ENCODE assay signal across 27 cellular contexts in genomic region chr12:81359736-81360135, GRCh38.
"Had no signal": no experiment of that assay in that cellular context is flagged by ENCODE, and none has a peak within 500 bp of the region (broad histone marks: within the 10 kb centered on the region; RNA-seq: fewer than 3 reads in every experiment).

No MANE protein-coding gene starts in this region.

- DNase-seq: activated CD4-positive, alpha-beta memory T cell treated with anti-CD3 and anti-CD28 coated beads, Interleukin-2, amount 10 ng/mL, durations not matched to agents 7 days and 5 days; activated CD4-positive, alpha-beta T cell treated with anti-CD3 and anti-CD28 coated beads for 1 hour; activated CD4-positive, alpha-beta T cell treated with anti-CD3 and anti-CD28 coated beads, Interleukin-2, amount 10 ng/mL, durations not matched to agents 7 days and 5 days; activated naive CD8-positive, alpha-beta T cell treated with anti-CD3 and anti-CD28 coated beads, Interleukin-2, amount 50 U/mL, for 24 hours; activated T-cell treated with anti-CD3 and anti-CD28 coated beads, Interleukin-2, amount 50 U/mL, for 48 hours; amygdala; dermis blood vessel endothelial cell; effector CD8-positive, alpha-beta T cell; esophagus squamous epithelium; islet precursor cell; left cardiac atrium; left ventricle myocardium superior; naive B cell; nephron progenitor cell; retina; stimulated activated CD4-positive, alpha-beta T cell treated with anti-CD3 and anti-CD28 coated beads, Interleukin-12 subunit alpha, Interleukin-12 subunit beta, amount 100 ng/mL, for 4 hours; stimulated activated naive CD4-positive, alpha-beta T cell; T-helper 2 cell; testis; transverse colon had no signal

- H3K27ac ChIP-seq: breast epithelium, epithelial cell of prostate, esophagus squamous epithelium, neutrophil, prostate gland, skin epidermis, testis, transverse colon had no signal

- H3K36me3 ChIP-seq: breast epithelium, esophagus squamous epithelium, neutrophil, prostate gland, transverse colon had no signal

- H3K4me3 ChIP-seq: breast epithelium, esophagus squamous epithelium, prostate gland, skin epidermis, testis, transverse colon had no signal

- H3K9me3 ChIP-seq: breast epithelium, esophagus squamous epithelium, neutrophil, prostate gland, testis, transverse colon had no signal

- H3K4me1 ChIP-seq: breast epithelium, esophagus squamous epithelium, prostate gland, testis, transverse colon had no signal

- H3K27me3 ChIP-seq: breast epithelium, esophagus squamous epithelium, neutrophil, testis, transverse colon had no signal

- ATAC-seq: activated naive CD8-positive, alpha-beta T cell treated with anti-CD3 and anti-CD28 coated beads, Interleukin-2, amount 50 U/mL, for 24 hours; left cardiac atrium; left ventricle myocardium superior; sciatic nerve; WTC11 had no signal
